ENCODE assay signal across 20 cellular contexts in the genomic region with DNA sequence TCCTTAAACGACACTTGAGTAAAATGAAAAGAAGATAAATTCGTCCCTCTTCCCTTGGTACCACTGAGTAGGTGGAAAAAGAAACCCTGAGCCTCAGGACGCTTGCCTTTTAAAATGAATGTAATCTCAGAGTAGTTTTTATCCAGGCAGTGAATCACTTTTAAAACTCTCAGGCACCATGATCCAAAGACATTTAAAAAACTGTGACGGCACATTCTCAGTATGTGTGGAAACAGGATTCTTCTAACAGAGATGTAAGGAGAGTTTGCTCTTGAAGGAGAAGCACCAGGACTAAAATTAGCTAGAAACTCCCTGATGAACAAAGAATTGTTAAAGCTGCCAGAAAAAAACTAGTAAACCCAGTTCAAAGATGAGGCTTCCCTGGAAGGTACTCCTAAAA.
DNase-seq lines count a peak whose midpoint lies in the region; ATAC-seq and TF ChIP-seq lines count a peak whose summit lies in the region.
"Had no signal": no experiment of that assay in that cellular context is flagged by ENCODE, and none has a peak within 500 bp of the region (broad histone marks: within the 10 kb centered on the region; RNA-seq: fewer than 3 reads in every experiment).

No MANE protein-coding gene starts in this region.

- DNase-seq in GM23248 (peak; percentile 45), thoracic aorta (ENCODE audit: low spot score) (no peak), cerebellar cortex (ENCODE audit: low spot score) (no peak), retina (no peak)
- DNase-seq: GDM1, IMR-90, MV-4-11, NCI-H1694 treated with DMSO at 0.1 percent for 48 hours, NCI-H2081 treated with DMSO at 0.1 percent for 48 hours, NCI-H446, NCI-H526 treated with DMSO at 0.1 percent for 48 hours had no signal

- in situ Hi-C loops in GM23248 (cut with MboI): no loop called here

- no peak overlapping the region for H3K9ac ChIP-seq in GM23248
- H3K9ac ChIP-seq: KMS-11 had no signal

- H3K27ac ChIP-seq in GM23248 (no peak overlapping the region), muscle layer of duodenum (ENCODE audit: low read length) (peak overlapping the region; percentile 67), thoracic aorta (peak overlapping the region; percentile 33 to 42)
- H3K27ac ChIP-seq: A549, KMS-11 had no signal

- H3K36me3 Mint-ChIP-seq in brain: peaks cover 69% of the 10 kb centered on the region
- H3K36me3 Mint-ChIP-seq: CD14-positive monocyte had no signal

- H3K4me1 ChIP-seq in GM23248 (ENCODE audit: insufficient read depth) (peaks cover 8% of the 10 kb centered on the region), muscle layer of duodenum (ENCODE audit: control insufficient read depth in 1 of 2, insufficient read depth in 2 of 2, low read length in 2 of 2) (peaks cover 0 to 4% of the 10 kb centered on the region in 2 donors), thoracic aorta (ENCODE audit: control insufficient read depth in 1 of 2, low read depth in 2 of 2) (peaks cover 0 to 28% of the 10 kb centered on the region in 2 donors)
- H3K4me1 ChIP-seq: A549 had no signal

- no peaks in the 10 kb centered on the region for H3K79me2 ChIP-seq in GM23248 (ENCODE audit: insufficient read depth)

- H3K27me3 ChIP-seq in GM23248 (replicated peaks; ENCODE audit: insufficient read depth) (no peaks in the 10 kb centered on the region), muscle layer of duodenum (ENCODE audit: low read depth, low read length) (no peaks in the 10 kb centered on the region), thoracic aorta (replicated peaks; ENCODE audit: insufficient read depth) (no peaks in the 10 kb centered on the region)

- H3K4me2 ChIP-seq in GM23248 (ENCODE audit: unreplicated experiment): no peak overlapping the region
- H3K4me2 ChIP-seq: A549, KMS-11 had no signal

- ATAC-seq in thoracic aorta (ENCODE audit: insufficient number of reproducible peaks, low FRiP score, low read depth): no peak
- no peak for ATAC-seq in HG02571 (IDR thresholded peaks at IDR 0.05; ENCODE audit: unreplicated experiment)
- ATAC-seq: A549, HCT116, Right ventricle myocardium inferior had no signal

- no peaks in the 10 kb centered on the region for H3K9me3 ChIP-seq in GM23248 (ENCODE audit: low read depth)
- no peaks in the 10 kb centered on the region for H3K9me3 ChIP-seq in muscle layer of duodenum (ENCODE audit: control insufficient read depth in 1 of 2, low read length in 2 of 2)
- H3K9me3 ChIP-seq in thoracic aorta: no peaks in the 10 kb centered on the region
- H3K9me3 ChIP-seq: A549 had no signal

- no peaks in the 10 kb centered on the region for H4K20me1 ChIP-seq in GM23248 (ENCODE audit: insufficient read depth)

- H2AFZ ChIP-seq in GM23248: no peak overlapping the region

- no peaks in the 10 kb centered on the region for H3K9me2 ChIP-seq in GM23248 (ENCODE audit: insufficient read depth)

- no peak overlapping the region for H3K4me3 ChIP-seq in GM23248
- H3K4me3 ChIP-seq in muscle layer of duodenum (ENCODE audit: low read depth in 1 of 2, low read length in 2 of 2): no peak overlapping the region
- H3K4me3 ChIP-seq in thoracic aorta: no peak overlapping the region
- H3K4me3 ChIP-seq: A549 had no signal

- H3K27ac Mint-ChIP-seq in brain: peak overlapping the region in 3 of 5 experiments; percentile 31 to 86 (median 46)
- H3K27ac Mint-ChIP-seq: B cell, CD14-positive monocyte had no signal

- no peaks in the 10 kb centered on the region for H3K9me3 Mint-ChIP-seq in brain
- H3K9me3 Mint-ChIP-seq: CD14-positive monocyte had no signal

- H3K36me3 ChIP-seq in GM23248 (ENCODE audit: low read depth) (no peaks in the 10 kb centered on the region), muscle layer of duodenum (ENCODE audit: control insufficient read depth in 1 of 2, insufficient read depth in 2 of 2, low read length in 2 of 2) (peaks cover 44 to 61% of the 10 kb centered on the region in 2 donors), thoracic aorta (peaks cover 20% of the 10 kb centered on the region)

- no peak for TF ChIP-seq CTCF in brain (conservative IDR thresholded peaks at IDR 0.05)
- no peak for TF ChIP-seq CTCF in thoracic aorta (IDR thresholded peaks at IDR 0.05)

- H3K4me1 Mint-ChIP-seq in brain: no peaks in the 10 kb centered on the region
- H3K4me1 Mint-ChIP-seq: B cell had no signal

- H3F3A ChIP-seq in GM23248 (ENCODE audit: insufficient read depth): peaks cover 9% of the 10 kb centered on the region; the same call in 1 of the 2 replicates

- no peak overlapping the region for H3K4me3 Mint-ChIP-seq in brain
- H3K4me3 Mint-ChIP-seq: B cell, CD14-positive monocyte had no signal

- 68 to 73% methylated on average over 4 of the region's 4 CpGs for WGBS in GM23248 (ENCODE audit: low coverage in 1 of 2, low lambda C conversion rate in 2 of 2, missing lambda C conversion rate in 2 of 2), 2 experiments

- H3K27me3 Mint-ChIP-seq in brain: peaks cover 4% of the 10 kb centered on the region
- H3K27me3 Mint-ChIP-seq: B cell had no signal
